14 cellular contexts compared by ENCODE assay signal in genomic region chr20:34580588-34580940, GRCh38. TPM values are rescaled to one million over a fixed set of nuclear protein-coding genes. Genes with fewer than 3 reads are reported as not detected.
A peak's percentile ranks its signal among the peaks of the same experiment; 100 is the strongest.
DNase-seq lines count a peak whose midpoint lies in the region; ATAC-seq and TF ChIP-seq lines count a peak whose summit lies in the region.
"Had no signal": no experiment of that assay in that cellular context is flagged by ENCODE, and none has a peak within 500 bp of the region (broad histone marks: within the 10 kb centered on the region; RNA-seq: fewer than 3 reads in every experiment).

No MANE protein-coding gene starts in this region.

- intact Hi-C loops in CD4-positive, alpha-beta T cell (cut with DNase I, micrococcal nuclease), result no loop called here

- POLR2A ChIA-PET in CD4-positive, alpha-beta T cell (lab: Charles Lee), result interaction anchor here (1.0 to 1.3 kb wide), 2 partner anchors 18 to 64 kb away, joined by 3 to 4 read pairs; partner anchors contain the start of gene DYNLRB1

- no peak overlapping the region for H3K4me3 Mint-ChIP-seq in CD4-positive, alpha-beta T cell
- no peak overlapping the region for H3K4me3 Mint-ChIP-seq in neural crest cell

- no peak overlapping the region for H3K4me2 ChIP-seq in MM.1S (ENCODE audit: low read depth, low read length)

- no peaks in the 10 kb centered on the region for H3K79me2 ChIP-seq in MM.1S (ENCODE audit: low read length)

- no peaks in the 10 kb centered on the region for H3K9me3 ChIP-seq in CD4-positive, alpha-beta T cell (ENCODE audit: control insufficient read depth, low read length)
- H3K9me3 ChIP-seq in MM.1S (replicated peaks; ENCODE audit: insufficient read depth, low read length), result no peaks in the 10 kb centered on the region
- H3K9me3 ChIP-seq: BE2C had no signal

- no peaks in the 10 kb centered on the region for H3K9me3 Mint-ChIP-seq in CD4-positive, alpha-beta T cell
- H3K9me3 Mint-ChIP-seq in neural crest cell, result no peaks in the 10 kb centered on the region

- no peak overlapping the region for H3K9ac ChIP-seq in MM.1S (ENCODE audit: low read length)

- H3K4me1 Mint-ChIP-seq in CD4-positive, alpha-beta T cell (ENCODE audit: low read depth), result peaks cover 22% of the 10 kb centered on the region
- peaks cover 12% of the 10 kb centered on the region for H3K4me1 Mint-ChIP-seq in neural crest cell

- no peak overlapping the region for H3K4me3 ChIP-seq in MM.1S (ENCODE audit: low read length)
- H3K4me3 ChIP-seq: Peyer's patch had no signal

- peaks cover 61% of the 10 kb centered on the region for H3K36me3 Mint-ChIP-seq in CD4-positive, alpha-beta T cell (ENCODE audit: low read depth)
- H3K36me3 Mint-ChIP-seq in neural crest cell (ENCODE audit: low read depth), result no peaks in the 10 kb centered on the region

- TF ChIP-seq CTCF in CD4-positive, alpha-beta T cell (IDR thresholded peaks at IDR 0.05), result no peak
- TF ChIP-seq CTCF in MM.1S (IDR thresholded peaks at IDR 0.05; ENCODE audit: low read length) (no peak), neural crest cell (conservative IDR thresholded peaks at IDR 0.05) (no peak)

- peak overlapping the region; percentile 80 for H3K27ac Mint-ChIP-seq in CD4-positive, alpha-beta T cell
- H3K27ac Mint-ChIP-seq in neural crest cell (ENCODE audit: unreplicated experiment), result peak overlapping the region; percentile 72

- H3K4me1 ChIP-seq in MM.1S (ENCODE audit: low read length), result peaks cover 14% of the 10 kb centered on the region
- H3K4me1 ChIP-seq: BE2C had no signal

- no peaks in the 10 kb centered on the region for H3K27me3 Mint-ChIP-seq in CD4-positive, alpha-beta T cell
- H3K27me3 Mint-ChIP-seq in neural crest cell (ENCODE audit: low read depth), result no peaks in the 10 kb centered on the region

- ATAC-seq in CD4-positive, alpha-beta T cell (ENCODE audit: poor library complexity), result no peak

- DNase-seq in CD4-positive, alpha-beta T cell, result no peak
- no peak for DNase-seq in MM.1S
- DNase-seq in caudate nucleus (lab: John Stamatoyannopoulos, UW), result no peak
- no peak for DNase-seq in neural crest cell (ENCODE audit: low read depth, low spot score)
- DNase-seq in germinal center (ENCODE audit: low spot score), result no peak
- no peak for DNase-seq in COLO668 (lab: John Stamatoyannopoulos, UW; ENCODE audit: unreplicated experiment)
- DNase-seq in central memory CD4-positive, alpha-beta T cell, result no peak
- DNase-seq: BE2C; dermis blood vessel endothelial cell; foreskin melanocyte; mesendoderm; NCI-H146; stimulated activated CD8-positive, alpha-beta memory T cell treated with anti-CD3 and anti-CD28 coated beads, Interleukin-4, amount 100 ng/mL, for 48 hours had no signal

- no peaks in the 10 kb centered on the region for H3K27me3 ChIP-seq in CD4-positive, alpha-beta T cell (ENCODE audit: control insufficient read depth, insufficient read depth, low read length)
- H3K27me3 ChIP-seq in MM.1S (replicated peaks; ENCODE audit: insufficient read depth, low read length), result no peaks in the 10 kb centered on the region
- H3K27me3 ChIP-seq: BE2C, Peyer's patch had no signal

- peak overlapping the region; percentile 8 for H3K27ac ChIP-seq in CD4-positive, alpha-beta T cell (ENCODE audit: low read depth, low read length)
- H3K27ac ChIP-seq in MM.1S (ENCODE audit: low read length) (peak overlapping the region; percentile 31; the same call in 1 of the 2 replicates), caudate nucleus (ENCODE audit: low read depth, low read length) (peak overlapping the region; percentile 21)

- H2AFZ ChIP-seq in MM.1S (ENCODE audit: low read length), result no peak overlapping the region

- no peaks in the 10 kb centered on the region for H3F3A ChIP-seq in MM.1S (ENCODE audit: insufficient read depth, low read length)

- 0 out of 2 replicates have a peak, but pooled peaks cover 4% of the 10 kb centered on the region for H3K36me3 ChIP-seq in MM.1S (replicated peaks; ENCODE audit: insufficient read depth, low read length)
- H3K36me3 ChIP-seq: BE2C, Peyer's patch had no signal

- no peaks in the 10 kb centered on the region for H4K20me1 ChIP-seq in MM.1S (ENCODE audit: insufficient read depth, low read length)

- CTCF ChIA-PET in CD4-positive, alpha-beta T cell (lab: Charles Lee), result no interaction called here

- H3K9me2 ChIP-seq in MM.1S (replicated peaks; ENCODE audit: insufficient read depth, low read length), result no peaks in the 10 kb centered on the region

RNA-seq across cellular contexts. Expression of gene MAP1LC3A, which starts 22.0 kb away (rescaled TPM):
- 10 to 100 TPM; 17.5 to 17.7 TPM for total RNA-seq in CD4-positive, alpha-beta T cell
- 17.5 and 17.8 TPM in 2 replicates for total RNA-seq in neural crest cell
